8 cellular contexts compared by ENCODE assay signal in the genomic region with DNA sequence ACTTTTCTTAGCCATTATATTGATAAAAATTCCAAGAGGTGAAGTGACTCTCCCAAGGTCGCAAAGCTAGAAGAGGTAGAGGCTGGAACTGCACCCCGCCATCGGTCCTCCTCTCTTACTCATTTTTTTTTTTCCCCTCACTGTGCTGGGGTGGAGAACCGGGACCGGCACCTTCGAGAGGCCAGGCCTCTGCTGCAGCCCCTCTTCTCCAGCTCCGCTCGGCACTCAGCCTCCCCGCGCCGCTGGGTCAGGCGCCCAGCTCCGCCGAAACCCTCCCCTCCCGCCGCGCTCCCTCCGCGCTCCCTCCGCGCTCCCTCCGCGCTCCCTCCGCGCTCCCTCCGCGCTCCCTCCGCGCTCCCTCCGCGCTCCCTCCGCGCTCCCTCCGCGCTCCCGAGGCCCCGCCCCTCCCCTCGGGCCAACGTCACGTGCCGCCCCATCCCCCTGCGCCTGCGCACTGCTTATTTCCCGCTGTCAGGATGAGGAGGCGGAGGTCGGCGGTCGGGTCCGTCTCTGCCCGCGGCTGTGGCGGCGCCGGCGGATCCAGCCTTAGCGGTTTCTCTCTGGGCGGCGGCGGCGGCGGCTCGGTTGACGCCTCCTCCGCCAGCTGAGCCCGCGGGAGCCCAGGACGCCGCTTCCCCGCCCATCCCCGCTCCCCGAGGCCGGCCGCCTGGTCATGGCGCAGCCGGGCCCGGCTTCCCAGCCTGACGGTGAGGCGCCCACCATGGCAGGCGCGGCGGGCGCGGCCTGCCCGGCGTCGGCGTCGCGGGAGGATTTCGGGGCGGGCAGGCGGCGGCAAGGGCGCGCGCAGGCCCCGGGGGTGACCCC. TPM values are rescaled to one million over a fixed set of nuclear protein-coding genes. Genes with fewer than 3 reads are reported as not detected.
A peak's percentile ranks its signal among the peaks of the same experiment; 100 is the strongest.
DNase-seq lines count a peak whose midpoint lies in the region; ATAC-seq, FAIRE-seq and TF ChIP-seq lines count a peak whose summit lies in the region.

A gene with protein sequence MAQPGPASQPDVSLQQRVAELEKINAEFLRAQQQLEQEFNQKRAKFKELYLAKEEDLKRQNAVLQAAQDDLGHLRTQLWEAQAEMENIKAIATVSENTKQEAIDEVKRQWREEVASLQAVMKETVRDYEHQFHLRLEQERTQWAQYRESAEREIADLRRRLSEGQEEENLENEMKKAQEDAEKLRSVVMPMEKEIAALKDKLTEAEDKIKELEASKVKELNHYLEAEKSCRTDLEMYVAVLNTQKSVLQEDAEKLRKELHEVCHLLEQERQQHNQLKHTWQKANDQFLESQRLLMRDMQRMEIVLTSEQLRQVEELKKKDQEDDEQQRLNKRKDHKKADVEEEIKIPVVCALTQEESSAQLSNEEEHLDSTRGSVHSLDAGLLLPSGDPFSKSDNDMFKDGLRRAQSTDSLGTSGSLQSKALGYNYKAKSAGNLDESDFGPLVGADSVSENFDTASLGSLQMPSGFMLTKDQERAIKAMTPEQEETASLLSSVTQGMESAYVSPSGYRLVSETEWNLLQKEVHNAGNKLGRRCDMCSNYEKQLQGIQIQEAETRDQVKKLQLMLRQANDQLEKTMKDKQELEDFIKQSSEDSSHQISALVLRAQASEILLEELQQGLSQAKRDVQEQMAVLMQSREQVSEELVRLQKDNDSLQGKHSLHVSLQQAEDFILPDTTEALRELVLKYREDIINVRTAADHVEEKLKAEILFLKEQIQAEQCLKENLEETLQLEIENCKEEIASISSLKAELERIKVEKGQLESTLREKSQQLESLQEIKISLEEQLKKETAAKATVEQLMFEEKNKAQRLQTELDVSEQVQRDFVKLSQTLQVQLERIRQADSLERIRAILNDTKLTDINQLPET (plus strand): TSS at position 471 of the 825 bp plus-strand sequence. CDS start 203 bp downstream, at position 674.

- 0 out of 2 replicates have a peak, but pooled peaks have one; percentile 24 for TF ChIP-seq RAD21 in HepG2 (CRISPR knock-in tag; IDR thresholded peaks at IDR 0.05)

- no peaks in the 10 kb centered on the region for H3K36me3 ChIP-seq in HepG2 (replicated peaks in 1 of 2; ENCODE audit: control insufficient read depth in 1 of 2, insufficient read depth in 2 of 2, low read length in 2 of 2)

- POLR2A ChIA-PET in AG04450 (lab: Yijun Ruan, JAX), result interaction anchor here (0.7 kb wide), 1 partner anchor 90 kb away, joined by 5 read pairs; no protein-coding TSS in a partner anchor
- POLR2A ChIA-PET in HepG2 (lab: Yijun Ruan, JAX), result interaction anchor here (0.9 to 1.7 kb wide), 4 partner anchors 12 to 137 kb away, joined by 3 to 4 read pairs (median 4); a partner anchor contains a TSS

- peaks cover 17% of the 10 kb centered on the region; the same call in 1 of the 2 replicates for H4K20me1 ChIP-seq in HepG2 (ENCODE audit: insufficient read depth, low read length)

- peaks cover 33% of the 10 kb centered on the region for H3K4me1 ChIP-seq in HepG2 (ENCODE audit: insufficient read depth, low read length)

- no peak for FAIRE-seq in HepG2 (lab: Jason Lieb, UNC)

- TF ChIP-seq CTCF in AG04450 (IDR thresholded peaks at IDR 0.05; ENCODE audit: low read depth, low read length) (0 out of 2 replicates have a peak, but pooled peaks have one; percentile 15), HepG2 (CRISPR knock-in tag; IDR thresholded peaks at IDR 0.05) (no peak)

- in situ Hi-C loops in GM18951 (cut with MboI; ENCODE audit: low sequenced_read_pairs, unreplicated experiment), result no loop called here
- in situ Hi-C loops in HepG2 (cut with HindIII; ENCODE audit: extremely low pct_ligation_motif_present, low pct_unique_long_range_greater_than_20kb), result no loop called here

- H3K27me3 ChIP-seq in AG04450 (ENCODE audit: control insufficient read depth, insufficient read depth, low read length) (no peaks in the 10 kb centered on the region), HepG2 (ENCODE audit: control insufficient read depth in 1 of 2, insufficient read depth in 2 of 2, low read length in 2 of 2) (peaks cover 0 to 3% of the 10 kb centered on the region in 2 experiments; a peak in 1 of 5 replicates)

- BruUV-seq in HepG2 (replicated peaks; lab: Mats Ljungman, UMichigan), result no TSS peak

- 1% methylated on average over 27 of the region's 97 CpGs for WGBS in HepG2 (ENCODE audit: low lambda C conversion rate)

- peak within 1 kb of the TSS; percentile 78 for H3K9ac ChIP-seq in HepG2 (ENCODE audit: insufficient read depth, low read depth, low read length)

- TF ChIP-seq EP300 in HepG2 (IDR thresholded peaks at IDR 0.05; ENCODE audit: low read depth in 2 of 2, low read length in 2 of 2) (no peak), HepG2 (CRISPR knock-in tag; IDR thresholded peaks at IDR 0.05; ENCODE audit: borderline replicate concordance) (no peak)

- peak within 1 kb of the TSS; percentile 97 for H3K4me2 ChIP-seq in HepG2 (ENCODE audit: low read depth, low read length)

- DNase-seq in AG04450 (ENCODE audit: low read depth, low spot score), result peak; percentile 76
- peak; percentile 93 for DNase-seq in NCI-H748 (lab: John Stamatoyannopoulos, UW; ENCODE audit: unreplicated experiment)
- DNase-seq in activated CD4-positive, alpha-beta T cell treated with anti-CD3 and anti-CD28 coated beads, Interleukin-2, amount 50 U/mL, for 4 hours, result peak; percentile 92 to 93
- DNase-seq in dermis blood vessel endothelial cell, result peak; percentile 96
- peak; percentile 75 for DNase-seq in HepG2 (ENCODE audit: low spot score)
- DNase-seq in stimulated activated CD4-positive, alpha-beta T cell treated with anti-CD3 and anti-CD28 coated beads, Interleukin-2, amount 100 ng/mL, for 48 hours, result peak; percentile 93 to 94

- peak; percentile 86 for TF ChIP-seq POLR2A in GM18951 (IDR thresholded peaks at IDR 0.05; ENCODE audit: extremely low read depth, insufficient read depth, insufficient read length)
- peak in 1 of 2 experiments; percentile 82; a peak in 2 of 4 replicates for TF ChIP-seq POLR2A in HepG2 (IDR thresholded peaks at IDR 0.05; ENCODE audit: insufficient read depth in 1 of 2, low read depth in 2 of 2, low read length in 2 of 2)

- CTCF ChIA-PET in AG04450 (lab: Charles Lee) (interaction anchor here (1.1 kb wide), 1 partner anchor 25 kb away, joined by 3 read pairs; no protein-coding TSS in a partner anchor), HepG2 (lab: Yijun Ruan, JAX; ENCODE audit: low intra/inter-chr PET ratio, low total read pairs) (no interaction called here)

- intact Hi-C loops in HepG2 (cut with micrococcal nuclease; ENCODE audit: unreplicated experiment), result no loop called here

- H3K27ac ChIP-seq in AG04450 (ENCODE audit: low read depth, low read length) (no peak within 1 kb of the TSS), HepG2 (ENCODE audit: extremely low read length, insufficient read depth, low read length) (peak within 1 kb of the TSS; percentile 72)

- H3K79me2 ChIP-seq in HepG2 (ENCODE audit: insufficient read depth, low read length), result peaks cover 38% of the 10 kb centered on the region

- H2AFZ ChIP-seq in HepG2 (ENCODE audit: low read length), result peak within 1 kb of the TSS; percentile 81

- H3K4me3 ChIP-seq in AG04450 (ENCODE audit: low read depth, low read length) (peak within 1 kb of the TSS; percentile 78), HepG2 (replicated peaks in 1 of 3; ENCODE audit: insufficient read depth in 1 of 3, low read depth in 2 of 3, low read length in 3 of 3) (peak within 1 kb of the TSS; percentile 67 to 95 (median 77))

- H3K9me3 ChIP-seq in AG04450 (ENCODE audit: control insufficient read depth, insufficient read depth, low read length), result no peaks in the 10 kb centered on the region
- no peaks in the 10 kb centered on the region for H3K9me3 ChIP-seq in HepG2 (ENCODE audit: low read length)

- ATAC-seq in HG03442 (IDR thresholded peaks at IDR 0.05; ENCODE audit: unreplicated experiment) (peak; percentile 77), HepG2 (peak; percentile 86)

TF ChIP-seq in HepG2, 621 proteins besides CTCF, POLR2A, EP300 and RAD21 (continues in another document):
- TF ChIP-seq, protein P1, sequence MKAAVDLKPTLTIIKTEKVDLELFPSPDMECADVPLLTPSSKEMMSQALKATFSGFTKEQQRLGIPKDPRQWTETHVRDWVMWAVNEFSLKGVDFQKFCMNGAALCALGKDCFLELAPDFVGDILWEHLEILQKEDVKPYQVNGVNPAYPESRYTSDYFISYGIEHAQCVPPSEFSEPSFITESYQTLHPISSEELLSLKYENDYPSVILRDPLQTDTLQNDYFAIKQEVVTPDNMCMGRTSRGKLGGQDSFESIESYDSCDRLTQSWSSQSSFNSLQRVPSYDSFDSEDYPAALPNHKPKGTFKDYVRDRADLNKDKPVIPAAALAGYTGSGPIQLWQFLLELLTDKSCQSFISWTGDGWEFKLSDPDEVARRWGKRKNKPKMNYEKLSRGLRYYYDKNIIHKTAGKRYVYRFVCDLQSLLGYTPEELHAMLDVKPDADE (CRISPR knock-in tag; IDR thresholded peaks at IDR 0.05), result no peak
- no peak for TF ChIP-seq ZNF468 (CRISPR knock-in tag; IDR thresholded peaks at IDR 0.05)
- no peak; the same call in 1 of the 2 replicates for TF ChIP-seq GATA4 (IDR thresholded peaks at IDR 0.05; ENCODE audit: borderline replicate concordance, low read depth)

RNA-seq across cellular contexts. Expression of the gene that starts here (rescaled TPM):
- polyA plus RNA-seq in AG04450 (2011; rRNA removed) (33.2 and 46.9 TPM in 2 replicates), HepG2 (2011; rRNA removed) (11.1 and 13.7 TPM in 2 replicates)
- 39.3 and 57.7 TPM in 2 replicates for polyA minus RNA-seq in AG04450 (2011; rRNA and poly(A)+ RNA removed)
- total RNA-seq in dermis blood vessel endothelial cell (53.9 and 72.3 TPM in 2 replicates), HepG2 (2016; rRNA removed; fragmentation: Illumina TruSeq; extraction: Trizol) (41.5 and 56.5 TPM in 2 replicates)
- 21.9 and 22.8 TPM in 2 replicates for total RNA-seq in HepG2 (2016; cell fraction: cytosol; rRNA removed; fragmentation: Illumina TruSeq; extraction: Trizol; ENCODE audit: low read depth)
- total RNA-seq in HepG2 (2016; cell fraction: insoluble cytoplasmic fraction; rRNA removed; fragmentation: Illumina TruSeq; extraction: Trizol), result 43.2 and 59.4 TPM in 2 replicates
- 33.4 and 37.3 TPM in 2 replicates for total RNA-seq in HepG2 (2016; cell fraction: membrane; rRNA removed; fragmentation: Illumina TruSeq; extraction: Trizol)
- 29.0 and 30.5 TPM in 2 replicates for total RNA-seq in HepG2 (2016; cell fraction: nucleus; rRNA removed; fragmentation: Illumina TruSeq; extraction: Trizol)
- 7.5 and 9.3 TPM in 2 replicates for polyA plus RNA-seq in HepG2 (2011; cell fraction: cytosol; rRNA removed)
- polyA plus RNA-seq in HepG2 (2011; cell fraction: nucleus; rRNA removed), result 8.0 and 8.3 TPM in 2 replicates
- 21.0 and 21.9 TPM in 2 replicates for polyA plus RNA-seq in HepG2 (2012)
- polyA plus RNA-seq in HepG2 (2016; cell fraction: cytosol; fragmentation: Illumina TruSeq; extraction: Trizol; ENCODE audit: low read depth), result 11.5 and 14.3 TPM in 2 replicates
- 46.9 and 47.4 TPM in 2 replicates for polyA plus RNA-seq in HepG2 (2016; cell fraction: insoluble cytoplasmic fraction; fragmentation: Illumina TruSeq; extraction: Trizol; ENCODE audit: low read depth)
- polyA plus RNA-seq in HepG2 (2016; cell fraction: membrane; fragmentation: Illumina TruSeq; extraction: Trizol; ENCODE audit: low read depth), result 18.7 and 20.4 TPM in 2 replicates
- 27.9 and 30.3 TPM in 2 replicates for polyA plus RNA-seq in HepG2 (2016; cell fraction: nucleus; fragmentation: Illumina TruSeq; extraction: Trizol; ENCODE audit: insufficient read depth, low read depth)
- 24.6 and 51.3 TPM in 2 replicates for polyA minus RNA-seq in HepG2 (2011; rRNA and poly(A)+ RNA removed; ENCODE audit: low replicate concordance)
- polyA minus RNA-seq in HepG2 (2011; cell fraction: cytosol; rRNA and poly(A)+ RNA removed), result 19.4 and 23.3 TPM in 2 replicates
- 26.1 and 38.8 TPM in 2 replicates for polyA minus RNA-seq in HepG2 (2011; cell fraction: nucleus; rRNA and poly(A)+ RNA removed)
